In the genomic region with DNA sequence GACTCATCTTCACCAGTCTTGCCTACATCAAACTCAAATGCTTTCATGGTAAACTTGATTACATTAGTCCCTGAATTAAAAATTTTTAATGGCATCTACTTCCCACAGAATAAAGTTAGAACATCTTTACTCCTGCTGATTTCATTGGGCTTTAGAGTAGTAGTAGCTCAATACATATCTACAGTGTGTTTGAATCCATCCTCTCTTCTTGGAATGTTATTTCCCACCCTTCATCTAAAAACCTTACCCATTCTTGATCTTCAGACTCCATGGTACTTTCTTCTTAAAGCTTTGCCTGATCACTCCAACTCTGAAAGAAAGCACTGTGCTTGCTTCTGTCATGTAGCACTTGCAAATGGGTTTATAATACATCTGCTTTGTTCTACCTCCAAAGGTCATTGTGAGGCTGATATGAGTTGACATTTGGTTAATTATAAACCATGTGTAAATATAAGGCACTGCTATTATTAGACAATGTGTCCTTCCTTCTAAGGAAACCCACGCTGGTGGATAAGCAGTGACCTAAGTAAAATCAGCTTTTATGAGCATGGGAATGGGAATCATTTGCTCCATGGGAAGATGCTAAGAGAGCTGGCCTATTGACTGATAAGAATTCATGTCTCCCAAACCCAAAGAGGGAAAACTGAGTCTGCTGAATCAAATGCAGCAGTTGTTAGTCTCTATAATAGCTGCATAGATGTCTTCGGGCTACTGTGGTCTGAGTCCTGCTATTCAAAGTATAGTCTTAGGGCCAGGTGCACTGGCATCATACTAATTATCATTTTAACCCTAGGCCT, we compare ENCODE assay signal across 16 cellular contexts. TPM values are rescaled to one million over a fixed set of nuclear protein-coding genes. Genes with fewer than 3 reads are reported as not detected.
DNase-seq lines count a peak whose midpoint lies in the region; ATAC-seq and TF ChIP-seq lines count a peak whose summit lies in the region.
"Had no signal": no experiment of that assay in that cellular context is flagged by ENCODE, and none has a peak within 500 bp of the region (broad histone marks: within the 10 kb centered on the region; RNA-seq: fewer than 3 reads in every experiment).

No MANE protein-coding gene starts in this region.

- DNase-seq in kidney tubule cell (ENCODE audit: low spot score) = peak; percentile 67
- no peak for DNase-seq in activated CD4-positive, CD25-positive, alpha-beta regulatory T cell (lab: John Stamatoyannopoulos, UW)
- no peak for DNase-seq in HPDE6-E6E7 (ENCODE audit: extremely low spot score)
- no peak for DNase-seq in GM10266 (ENCODE audit: extremely low spot score)
- no peak for DNase-seq in OCI-LY7 (ENCODE audit: low spot score)
- DNase-seq: activated CD4-positive, alpha-beta T cell treated with anti-CD3 and anti-CD28 coated beads, Interleukin-2, amount 10 ng/mL, durations not matched to agents 7 days and 5 days; activated naive CD4-positive, alpha-beta T cell; BE2C; central memory CD4-positive, alpha-beta T cell; GM23248; NCI-H69; SK-N-SH; upper lobe of left lung had no signal

- H3K4me1 ChIP-seq in OCI-LY7 (ENCODE audit: insufficient read depth, low read length, poor library complexity, severe bottlenecking) = no peaks in the 10 kb centered on the region
- H3K4me1 ChIP-seq: BE2C, upper lobe of left lung had no signal

- intact Hi-C loops in OCI-LY7 (cut with micrococcal nuclease; ENCODE audit: unreplicated experiment) = no loop called here

- ATAC-seq in GM18508 (IDR thresholded peaks at IDR 0.05; ENCODE audit: insufficient read depth, unreplicated experiment) = peak; percentile 77
- ATAC-seq in GM21447 (IDR thresholded peaks at IDR 0.05; ENCODE audit: unreplicated experiment) = peak; percentile 86
- ATAC-seq in HG03196 (IDR thresholded peaks at IDR 0.05; ENCODE audit: unreplicated experiment) = peak; percentile 87

- H4K20me1 ChIP-seq in OCI-LY7 (ENCODE audit: insufficient read depth, low read length) = no peaks in the 10 kb centered on the region

- no TSS peak for BruUV-seq in OCI-LY7 (replicated peaks; lab: Mats Ljungman, UMichigan)

- POLR2A ChIA-PET in OCI-LY7 (lab: Charles Lee) = no interaction called here

- no peak overlapping the region for H3K4me3 ChIP-seq in OCI-LY7 (ENCODE audit: low read depth, low read length, poor library complexity, severe bottlenecking)
- H3K4me3 ChIP-seq: GM23248, upper lobe of left lung had no signal

- H3K9me2 ChIP-seq in OCI-LY7 (ENCODE audit: insufficient read depth, low read length) = no peaks in the 10 kb centered on the region
- H3K9me2 ChIP-seq: SK-N-SH had no signal

- CTCF ChIA-PET in OCI-LY7 (lab: Charles Lee; ENCODE audit: unreplicated experiment) = no interaction called here

- no peaks in the 10 kb centered on the region for H3K36me3 ChIP-seq in OCI-LY7 (ENCODE audit: insufficient read depth, low read length)
- H3K36me3 ChIP-seq: BE2C, upper lobe of left lung had no signal

- no peak overlapping the region for H3K4me2 ChIP-seq in OCI-LY7 (ENCODE audit: low read length)
- H3K4me2 ChIP-seq: SK-N-SH had no signal

- no peaks in the 10 kb centered on the region for H3K79me2 ChIP-seq in OCI-LY7 (ENCODE audit: insufficient read depth, low read depth, low read length)

- no peaks in the 10 kb centered on the region for H3K9me3 ChIP-seq in OCI-LY7 (ENCODE audit: low read length)
- H3K9me3 ChIP-seq: BE2C, SK-N-SH, upper lobe of left lung had no signal

- TF ChIP-seq CTCF in GM10266 (IDR thresholded peaks at IDR 0.05; ENCODE audit: control insufficient read depth, insufficient read depth, low read depth, missing control alignments) (no peak), OCI-LY7 (conservative IDR thresholded peaks at IDR 0.05; ENCODE audit: low read length) (no peak)

- no peak overlapping the region for H3K27ac ChIP-seq in OCI-LY7 (ENCODE audit: low read depth, low read length, poor library complexity, severe bottlenecking)
- H3K27ac ChIP-seq: GM23248, upper lobe of left lung had no signal

- H2AFZ ChIP-seq in OCI-LY7 (ENCODE audit: low read length) = no peak overlapping the region
- H2AFZ ChIP-seq: GM23248 had no signal

RNA-seq across cellular contexts. Expression of a gene that starts 7.5 kb away (rescaled TPM):
- not detected in 2 replicates for total RNA-seq in OCI-LY7 (2014; rRNA removed; shearing (Covaris generic))
- total RNA-seq in OCI-LY7 (2022) = not detected in 2 replicates
- total RNA-seq: activated CD4-positive, alpha-beta T cell treated with anti-CD3 and anti-CD28 coated beads, Interleukin-2, amount 10 ng/mL, durations not matched to agents 7 days and 5 days had no signal
